In genomic region chr16:8818499-8819270, GRCh38 we compare ENCODE assay signal across 12 cellular contexts. TPM values are rescaled to one million over a fixed set of nuclear protein-coding genes. Genes with fewer than 3 reads are reported as not detected.
DNase-seq lines count a peak whose midpoint lies in the region; ATAC-seq and TF ChIP-seq lines count a peak whose summit lies in the region.
"Had no signal": no experiment of that assay in that cellular context is flagged by ENCODE, and none has a peak within 500 bp of the region (broad histone marks: within the 10 kb centered on the region; RNA-seq: fewer than 3 reads in every experiment).

No MANE protein-coding gene starts in this region.

- H3K27ac Mint-ChIP-seq in activated CD4-positive, alpha-beta memory T cell treated with anti-CD3 and anti-CD28 coated beads, Interleukin-2, amount 10 ng/mL, durations not matched to agents 7 days and 5 days, result peak overlapping the region; percentile 17
- H3K27ac Mint-ChIP-seq in activated CD4-positive, alpha-beta memory T cell treated with anti-CD3 and anti-CD28 coated beads for 36 hours, result no peak overlapping the region
- peak overlapping the region; percentile 77 for H3K27ac Mint-ChIP-seq in stimulated activated effector memory CD8-positive, alpha-beta T cell treated with anti-CD3 and anti-CD28 coated beads, Interleukin-12 subunit alpha, Interleukin-12 subunit beta, amount 100 ng/mL, for 72 hours

- H3K27me3 Mint-ChIP-seq in activated CD4-positive, alpha-beta memory T cell treated with anti-CD3 and anti-CD28 coated beads, Interleukin-2, amount 10 ng/mL, durations not matched to agents 7 days and 5 days, result no peaks in the 10 kb centered on the region
- no peaks in the 10 kb centered on the region for H3K27me3 Mint-ChIP-seq in activated CD4-positive, alpha-beta memory T cell treated with anti-CD3 and anti-CD28 coated beads for 36 hours

- H3K27me3 ChIP-seq in osteoblast (ENCODE audit: insufficient read depth, low read length), result no peaks in the 10 kb centered on the region

- H3K4me2 ChIP-seq in osteoblast (ENCODE audit: insufficient read depth, low read length), result no peak overlapping the region

- peaks cover 89% of the 10 kb centered on the region for H3K36me3 ChIP-seq in osteoblast (ENCODE audit: insufficient read depth, low read length)

- no peak overlapping the region for H3K4me3 Mint-ChIP-seq in activated CD4-positive, alpha-beta memory T cell treated with anti-CD3 and anti-CD28 coated beads, Interleukin-2, amount 10 ng/mL, durations not matched to agents 7 days and 5 days
- H3K4me3 Mint-ChIP-seq in activated CD4-positive, alpha-beta memory T cell treated with anti-CD3 and anti-CD28 coated beads for 36 hours, result no peak overlapping the region
- no peak overlapping the region for H3K4me3 Mint-ChIP-seq in stimulated activated effector memory CD8-positive, alpha-beta T cell treated with anti-CD3 and anti-CD28 coated beads, Interleukin-12 subunit alpha, Interleukin-12 subunit beta, amount 100 ng/mL, for 72 hours

- peaks cover 51% of the 10 kb centered on the region for H3K79me2 ChIP-seq in osteoblast (ENCODE audit: insufficient read depth, low read length)

- H4K20me1 ChIP-seq in osteoblast (ENCODE audit: insufficient read depth, low read length), result peaks cover 17% of the 10 kb centered on the region

- POLR2A ChIA-PET in activated CD4-positive, alpha-beta memory T cell treated with anti-CD3 and anti-CD28 coated beads, Interleukin-2, amount 10 ng/mL, durations not matched to agents 7 days and 5 days (lab: Charles Lee), result interaction anchor here (1.4 to 2.8 kb wide), 2 partner anchors 50 kb away, joined by 5 to 37 read pairs; partner anchors contain the start of gene CARHSP1
- POLR2A ChIA-PET in activated CD4-positive, alpha-beta memory T cell treated with anti-CD3 and anti-CD28 coated beads for 36 hours (lab: Charles Lee), result no interaction called here

- DNase-seq in activated CD4-positive, alpha-beta memory T cell treated with anti-CD3 and anti-CD28 coated beads, Interleukin-2, amount 10 ng/mL, durations not matched to agents 7 days and 5 days, result no peak
- DNase-seq in activated CD4-positive, alpha-beta memory T cell treated with anti-CD3 and anti-CD28 coated beads for 36 hours, result no peak
- DNase-seq in stimulated activated effector memory CD8-positive, alpha-beta T cell treated with anti-CD3 and anti-CD28 coated beads, Interleukin-12 subunit alpha, Interleukin-12 subunit beta, amount 100 ng/mL, for 72 hours (ENCODE audit: low spot score in 2 of 2), result no peak
- DNase-seq in LoVo (ENCODE audit: low spot score) (no peak), osteoblast (ENCODE audit: insufficient read length, low spot score, missing footprints) (no peak), GM03348 (ENCODE audit: low spot score) (no peak)
- DNase-seq: activated effector memory CD4-positive, alpha-beta T cell treated with Interleukin-2 at 50 U/mL for 16 hours; head of caudate nucleus; IMR-90; SW 1271 had no signal

- intact Hi-C loops in activated CD4-positive, alpha-beta memory T cell treated with anti-CD3 and anti-CD28 coated beads for 36 hours (cut with micrococcal nuclease), result loop anchor here (5.0 kb wide), 1 partner anchor 49 kb away; the partner anchor contains the start of gene CARHSP1

- H3K4me1 Mint-ChIP-seq in activated CD4-positive, alpha-beta memory T cell treated with anti-CD3 and anti-CD28 coated beads, Interleukin-2, amount 10 ng/mL, durations not matched to agents 7 days and 5 days, result peaks cover 40% of the 10 kb centered on the region
- H3K4me1 Mint-ChIP-seq in activated CD4-positive, alpha-beta memory T cell treated with anti-CD3 and anti-CD28 coated beads for 36 hours (ENCODE audit: low read depth), result peaks cover 26% of the 10 kb centered on the region
- peaks cover 25% of the 10 kb centered on the region for H3K4me1 Mint-ChIP-seq in stimulated activated effector memory CD8-positive, alpha-beta T cell treated with anti-CD3 and anti-CD28 coated beads, Interleukin-12 subunit alpha, Interleukin-12 subunit beta, amount 100 ng/mL, for 72 hours

- TF ChIP-seq CTCF in osteoblast (IDR thresholded peaks at IDR 0.05; ENCODE audit: extremely low read depth, low read depth, low read length), result no peak

- no peaks in the 10 kb centered on the region for H3K4me1 ChIP-seq in osteoblast (ENCODE audit: insufficient read depth, low read length)

- H3K27ac ChIP-seq in osteoblast (ENCODE audit: low read depth, low read length), result no peak overlapping the region

- H3K9me3 ChIP-seq in osteoblast (ENCODE audit: low read depth, low read length), result no peaks in the 10 kb centered on the region

- ATAC-seq in GM21786 (IDR thresholded peaks at IDR 0.05; ENCODE audit: unreplicated experiment) (peak; percentile 84), HG03442 (IDR thresholded peaks at IDR 0.05; ENCODE audit: unreplicated experiment) (peak; percentile 88)
- no peak for ATAC-seq in stimulated activated effector memory CD8-positive, alpha-beta T cell treated with anti-CD3 and anti-CD28 coated beads, Interleukin-12 subunit alpha, Interleukin-12 subunit beta, amount 100 ng/mL, for 72 hours

- no peak overlapping the region for H2AFZ ChIP-seq in osteoblast (ENCODE audit: low read length)

- no peaks in the 10 kb centered on the region for H3K9me3 Mint-ChIP-seq in activated CD4-positive, alpha-beta memory T cell treated with anti-CD3 and anti-CD28 coated beads, Interleukin-2, amount 10 ng/mL, durations not matched to agents 7 days and 5 days
- no peaks in the 10 kb centered on the region for H3K9me3 Mint-ChIP-seq in activated CD4-positive, alpha-beta memory T cell treated with anti-CD3 and anti-CD28 coated beads for 36 hours
- H3K9me3 Mint-ChIP-seq in stimulated activated effector memory CD8-positive, alpha-beta T cell treated with anti-CD3 and anti-CD28 coated beads, Interleukin-12 subunit alpha, Interleukin-12 subunit beta, amount 100 ng/mL, for 72 hours, result no peaks in the 10 kb centered on the region

- CTCF ChIA-PET in activated CD4-positive, alpha-beta memory T cell treated with anti-CD3 and anti-CD28 coated beads, Interleukin-2, amount 10 ng/mL, durations not matched to agents 7 days and 5 days (lab: Charles Lee), result interaction anchor here (1.5 kb wide), 1 partner anchor 62 kb away, joined by 5 read pairs; no protein-coding TSS in a partner anchor
- CTCF ChIA-PET in activated CD4-positive, alpha-beta memory T cell treated with anti-CD3 and anti-CD28 coated beads for 36 hours (lab: Charles Lee), result interaction anchor here (1.0 kb wide), 1 partner anchor 60 kb away, joined by 3 read pairs; no protein-coding TSS in a partner anchor

- H3K4me3 ChIP-seq in osteoblast (ENCODE audit: insufficient read depth, low read length), result no peak overlapping the region

- H3K36me3 Mint-ChIP-seq in activated CD4-positive, alpha-beta memory T cell treated with anti-CD3 and anti-CD28 coated beads, Interleukin-2, amount 10 ng/mL, durations not matched to agents 7 days and 5 days (ENCODE audit: low read depth), result peaks cover 73% of the 10 kb centered on the region
- peaks cover 60% of the 10 kb centered on the region for H3K36me3 Mint-ChIP-seq in activated CD4-positive, alpha-beta memory T cell treated with anti-CD3 and anti-CD28 coated beads for 36 hours
- peaks cover 100% of the 10 kb centered on the region for H3K36me3 Mint-ChIP-seq in stimulated activated effector memory CD8-positive, alpha-beta T cell treated with anti-CD3 and anti-CD28 coated beads, Interleukin-12 subunit alpha, Interleukin-12 subunit beta, amount 100 ng/mL, for 72 hours

RNA-seq across cellular contexts. Expression of gene PMM2, which starts 21.0 kb away (rescaled TPM):
- 10 to 100 TPM; 41.7 to 41.8 TPM for total RNA-seq in activated CD4-positive, alpha-beta memory T cell treated with anti-CD3 and anti-CD28 coated beads, Interleukin-2, amount 10 ng/mL, durations not matched to agents 7 days and 5 days
- 10 to 100 TPM; 34.0 to 36.0 TPM for total RNA-seq in activated CD4-positive, alpha-beta memory T cell treated with anti-CD3 and anti-CD28 coated beads for 36 hours
- total RNA-seq in osteoblast, result 39.5 and 42.7 TPM in 2 replicates

RNA-seq across cellular contexts. Expression of gene TMEM186, which starts 21.2 kb away (rescaled TPM):
- 10 to 100 TPM; 12.2 to 12.6 TPM for total RNA-seq in activated CD4-positive, alpha-beta memory T cell treated with anti-CD3 and anti-CD28 coated beads, Interleukin-2, amount 10 ng/mL, durations not matched to agents 7 days and 5 days
- total RNA-seq in activated CD4-positive, alpha-beta memory T cell treated with anti-CD3 and anti-CD28 coated beads for 36 hours, result 10 to 100 TPM; 16.0 TPM
- total RNA-seq in osteoblast, result 3.5 and 4.0 TPM in 2 replicates

RNA-seq across cellular contexts. Expression of gene CARHSP1, which starts 50.1 kb away (rescaled TPM):
- 100 to 1,000 TPM; 168 to 179 TPM for total RNA-seq in activated CD4-positive, alpha-beta memory T cell treated with anti-CD3 and anti-CD28 coated beads, Interleukin-2, amount 10 ng/mL, durations not matched to agents 7 days and 5 days
- 10 to 100 TPM; 64.9 to 73.1 TPM for total RNA-seq in activated CD4-positive, alpha-beta memory T cell treated with anti-CD3 and anti-CD28 coated beads for 36 hours
- 92.6 and 107 TPM in 2 replicates for total RNA-seq in osteoblast
